In genomic region chr18:74395630-74396251, GRCh38 we compare ENCODE assay signal across 29 cellular contexts.
DNase-seq lines count a peak whose midpoint lies in the region; ATAC-seq and TF ChIP-seq lines count a peak whose summit lies in the region.
"Had no signal": no experiment of that assay in that cellular context is flagged by ENCODE, and none has a peak within 500 bp of the region (broad histone marks: within the 10 kb centered on the region; RNA-seq: fewer than 3 reads in every experiment).

No MANE protein-coding gene starts in this region.

- H3K4me1 ChIP-seq in heart left ventricle (peaks cover 0 to 44% (median 15%) of the 10 kb centered on the region in 12 donors), lower lobe of right lung (peaks cover 29% of the 10 kb centered on the region), thoracic aorta (ENCODE audit: control insufficient read depth in 1 of 2, low read depth in 2 of 2) (peaks cover 26 to 55% of the 10 kb centered on the region in 2 donors)
- H3K4me1 ChIP-seq: esophagus squamous epithelium, parathyroid adenoma had no signal

- WGBS in heart left ventricle, 4 donors: 76 to 84% (median 81%) methylated on average over 10 of the region's 10 CpGs

- no peak overlapping the region for H3K27ac Mint-ChIP-seq in chondrocyte (ENCODE audit: unreplicated experiment)
- H3K27ac Mint-ChIP-seq: activated naive CD4-positive, alpha-beta T cell treated with anti-CD3 and anti-CD28 coated beads, Interleukin-2, amount 50 U/mL, for 72 hours; T-helper 1 cell treated with Interleukin-12 subunit alpha and Interleukin-12 subunit beta and Interleukin-4 antibody, amounts not matched to agents 30 μg/mL and 1 μg/mL, for 36 hours had no signal

- H3K9me3 ChIP-seq in heart left ventricle (no peaks in the 10 kb centered on the region), lower lobe of right lung (no peaks in the 10 kb centered on the region), thoracic aorta (no peaks in the 10 kb centered on the region)
- H3K9me3 ChIP-seq: esophagus squamous epithelium, mucosa of descending colon, sigmoid colon, thyroid gland had no signal

- ATAC-seq in heart left ventricle (peak in 1 of 4 donors; percentile 29), Right ventricle myocardium inferior (no peak), lower lobe of right lung (peak; percentile 59 to 75), thoracic aorta (ENCODE audit: insufficient number of reproducible peaks, low FRiP score, low read depth) (peak; percentile 23), HG03135 (IDR thresholded peaks at IDR 0.05; ENCODE audit: unreplicated experiment) (no peak), GM18498 (IDR thresholded peaks at IDR 0.05; ENCODE audit: unreplicated experiment) (no peak)
- ATAC-seq: activated naive CD4-positive, alpha-beta T cell treated with anti-CD3 and anti-CD28 coated beads, Interleukin-2, amount 50 U/mL, for 72 hours; mucosa of descending colon had no signal

- intact Hi-C loops in heart left ventricle (cut with DNase I): no loop called here
- intact Hi-C loops in Right ventricle myocardium inferior (cut with DNase I): no loop called here
- intact Hi-C loops in lower lobe of right lung (cut with DNase I): no loop called here

- peaks cover 14% of the 10 kb centered on the region for H3K4me1 Mint-ChIP-seq in chondrocyte (ENCODE audit: low read depth)

- no peaks in the 10 kb centered on the region for H3K36me3 Mint-ChIP-seq in chondrocyte (ENCODE audit: low read depth)
- H3K36me3 Mint-ChIP-seq: activated naive CD4-positive, alpha-beta T cell treated with anti-CD3 and anti-CD28 coated beads, Interleukin-2, amount 50 U/mL, for 72 hours had no signal

- H3K27me3 ChIP-seq in heart left ventricle (no peaks in the 10 kb centered on the region), lower lobe of right lung (ENCODE audit: low read depth) (no peaks in the 10 kb centered on the region), thoracic aorta (replicated peaks; ENCODE audit: insufficient read depth) (no peaks in the 10 kb centered on the region)
- H3K27me3 ChIP-seq: sigmoid colon, thyroid gland had no signal

- TF ChIP-seq CTCF in heart left ventricle (IDR thresholded peaks at IDR 0.05): no peak
- no peak for TF ChIP-seq CTCF in chondrocyte (IDR thresholded peaks at IDR 0.05)
- no peak for TF ChIP-seq CTCF in lower lobe of right lung (IDR thresholded peaks at IDR 0.05)
- no peak for TF ChIP-seq CTCF in thoracic aorta (IDR thresholded peaks at IDR 0.05)

- H3K4me3 Mint-ChIP-seq in chondrocyte (ENCODE audit: unreplicated experiment): peak overlapping the region; percentile 10
- H3K4me3 Mint-ChIP-seq: T-helper 1 cell treated with Interleukin-12 subunit alpha and Interleukin-12 subunit beta and Interleukin-4 antibody, amounts not matched to agents 30 μg/mL and 1 μg/mL, for 36 hours had no signal

- DNase-seq in heart left ventricle (no peak), Right ventricle myocardium inferior (ENCODE audit: missing footprints) (no peak), chondrocyte (ENCODE audit: low spot score) (no peak), lower lobe of right lung (no peak), thoracic aorta (ENCODE audit: low spot score) (no peak)
- no peak for DNase-seq in stimulated activated CD4-positive, alpha-beta T cell treated with anti-CD3 and anti-CD28 coated beads, Interleukin-4, amount 100 ng/mL, for 1 hour
- DNase-seq: activated CD4-positive, CD25-positive, alpha-beta regulatory T cell treated with anti-CD3 and anti-CD28 coated beads, Interleukin-2, amount 50 U/mL, for 72 hours; activated T-cell treated with anti-CD3 and anti-CD28 coated beads for 4 hours; anterior cingulate cortex; caudate nucleus; DMS53; esophagus squamous epithelium; GF-D8; HCEC 1CT; hippocampal formation; KG1; MM.1S; mucosa of descending colon; NCI-H1417; NCI-H2081 treated with DMSO at 0.1 percent for 48 hours; NCI-H774; sigmoid colon; stimulated activated naive CD4-positive, alpha-beta T cell; thyroid gland had no signal

- H3K27me3 Mint-ChIP-seq in chondrocyte (ENCODE audit: low read depth): peaks cover 16% of the 10 kb centered on the region

- H3K27ac ChIP-seq in heart left ventricle: peak overlapping the region in 7 of 12 donors; percentile 29 to 56 (median 36)
- no peak overlapping the region for H3K27ac ChIP-seq in lower lobe of right lung
- H3K27ac ChIP-seq in thoracic aorta: peak overlapping the region; percentile 58 to 66
- H3K27ac ChIP-seq: parathyroid adenoma, thyroid gland had no signal

- no peak for TF ChIP-seq POLR2A in heart left ventricle (IDR thresholded peaks at IDR 0.05)

- peaks cover 4% of the 10 kb centered on the region for H3K9me3 Mint-ChIP-seq in chondrocyte (ENCODE audit: low read depth)
- H3K9me3 Mint-ChIP-seq: activated naive CD4-positive, alpha-beta T cell treated with anti-CD3 and anti-CD28 coated beads, Interleukin-2, amount 50 U/mL, for 72 hours; T-helper 1 cell treated with Interleukin-12 subunit alpha and Interleukin-12 subunit beta and Interleukin-4 antibody, amounts not matched to agents 30 μg/mL and 1 μg/mL, for 36 hours had no signal

- H3K4me3 ChIP-seq in heart left ventricle (peak overlapping the region in 1 of 12 donors; percentile 18), lower lobe of right lung (peak overlapping the region; percentile 6), thoracic aorta (peak overlapping the region; percentile 47)
- H3K4me3 ChIP-seq: esophagus squamous epithelium, mucosa of descending colon, sigmoid colon, thyroid gland had no signal

- no peaks in the 10 kb centered on the region for H3K36me3 ChIP-seq in heart left ventricle
- no peaks in the 10 kb centered on the region for H3K36me3 ChIP-seq in lower lobe of right lung
- no peaks in the 10 kb centered on the region for H3K36me3 ChIP-seq in thoracic aorta
- H3K36me3 ChIP-seq: esophagus squamous epithelium, sigmoid colon, thyroid gland had no signal

Comparison
In these comparisons a context has a peak if more than half of its experiments do, and no peak if none do; other contexts are left out.
1. ATAC-seq: peak in lower lobe of right lung (2 of 2) and thoracic aorta (single experiment); none in Right ventricle myocardium inferior (single experiment), HG03135 (single experiment) and GM18498 (single experiment).